ENCODE assay signal across 27 cellular contexts in the genomic region with DNA sequence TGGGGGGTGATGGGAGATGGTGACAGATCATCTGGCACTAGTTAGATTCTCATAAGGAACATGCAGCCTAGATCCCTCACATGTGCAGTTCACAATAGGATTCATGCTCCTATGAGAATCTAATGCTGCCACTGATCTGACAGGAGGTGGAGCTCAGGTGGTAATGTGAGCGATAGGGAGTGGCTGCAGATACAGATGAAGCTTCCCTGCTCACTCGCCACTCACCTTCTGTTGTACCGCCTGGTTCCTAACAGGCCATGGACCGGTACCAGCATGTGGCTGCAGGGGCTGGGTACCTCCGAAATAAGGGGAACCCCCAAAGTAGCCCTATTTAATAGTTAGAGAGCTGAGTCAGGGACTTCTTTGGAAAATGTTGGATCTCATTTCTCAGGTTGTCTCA.
"Had no signal": no experiment of that assay in that cellular context is flagged by ENCODE, and none has a peak within 500 bp of the region (broad histone marks: within the 10 kb centered on the region; RNA-seq: fewer than 3 reads in every experiment).

No MANE protein-coding gene starts in this region.

- H3K79me2 ChIP-seq: parathyroid adenoma had no signal

- H3K4me2 ChIP-seq: neural progenitor cell had no signal

- H3K27me3 ChIP-seq: neural progenitor cell, ovary, right lobe of liver, sigmoid colon, stomach, thyroid gland, tibial nerve, upper lobe of left lung, vagina had no signal

- H3K9me3 Mint-ChIP-seq: natural killer cell; nephron; neural progenitor cell; stimulated activated effector memory CD8-positive, alpha-beta T cell treated with anti-CD3 and anti-CD28 coated beads, Interleukin-12 subunit alpha, Interleukin-12 subunit beta, amount 100 ng/mL, for 72 hours; stimulated activated naive B cell treated with anti-CD40 and anti-IgM and Interleukin-4, amounts not matched to agents 10 μg/mL and 1 μg/mL and 100 μg/mL, for 72 hours; stimulated activated naive CD8-positive, alpha-beta T cell treated with anti-CD3 and anti-CD28 coated beads, Interleukin-15, Interleukin-2, amounts not matched to agents 100 ng/mL and 50 ng/mL, for 24 hours had no signal

- ATAC-seq: natural killer cell; psoas muscle; right cardiac atrium; right lobe of liver; stimulated activated effector memory CD8-positive, alpha-beta T cell treated with anti-CD3 and anti-CD28 coated beads, Interleukin-12 subunit alpha, Interleukin-12 subunit beta, amount 100 ng/mL, for 72 hours; stimulated activated naive B cell treated with anti-CD40 and anti-IgM and Interleukin-4, amounts not matched to agents 10 μg/mL and 1 μg/mL and 100 μg/mL, for 72 hours had no signal

- H3K4me1 Mint-ChIP-seq: natural killer cell; stimulated activated effector memory CD8-positive, alpha-beta T cell treated with anti-CD3 and anti-CD28 coated beads, Interleukin-12 subunit alpha, Interleukin-12 subunit beta, amount 100 ng/mL, for 72 hours; stimulated activated naive B cell treated with anti-CD40 and anti-IgM and Interleukin-4, amounts not matched to agents 10 μg/mL and 1 μg/mL and 100 μg/mL, for 72 hours had no signal

- H2AFZ ChIP-seq: neural progenitor cell, parathyroid adenoma had no signal

- H3K27ac ChIP-seq: neural progenitor cell, ovary, parathyroid adenoma, psoas muscle, right lobe of liver, sigmoid colon, thoracic aorta, thyroid gland, tibial nerve, upper lobe of left lung, vagina had no signal

- H3K4me3 Mint-ChIP-seq: natural killer cell; nephron; neural progenitor cell; stimulated activated effector memory CD8-positive, alpha-beta T cell treated with anti-CD3 and anti-CD28 coated beads, Interleukin-12 subunit alpha, Interleukin-12 subunit beta, amount 100 ng/mL, for 72 hours; stimulated activated naive B cell treated with anti-CD40 and anti-IgM and Interleukin-4, amounts not matched to agents 10 μg/mL and 1 μg/mL and 100 μg/mL, for 72 hours; stimulated activated naive CD8-positive, alpha-beta T cell treated with anti-CD3 and anti-CD28 coated beads, Interleukin-15, Interleukin-2, amounts not matched to agents 100 ng/mL and 50 ng/mL, for 24 hours had no signal

- H3K9me3 ChIP-seq: ovary, psoas muscle, right lobe of liver, sigmoid colon, stomach, thoracic aorta, thyroid gland, tibial nerve, upper lobe of left lung, vagina had no signal

- H3K27ac Mint-ChIP-seq: natural killer cell; nephron; neural progenitor cell; progenitor cell of endocrine pancreas; stimulated activated effector memory CD8-positive, alpha-beta T cell treated with anti-CD3 and anti-CD28 coated beads, Interleukin-12 subunit alpha, Interleukin-12 subunit beta, amount 100 ng/mL, for 72 hours; stimulated activated naive B cell treated with anti-CD40 and anti-IgM and Interleukin-4, amounts not matched to agents 10 μg/mL and 1 μg/mL and 100 μg/mL, for 72 hours; stimulated activated naive CD8-positive, alpha-beta T cell treated with anti-CD3 and anti-CD28 coated beads, Interleukin-15, Interleukin-2, amounts not matched to agents 100 ng/mL and 50 ng/mL, for 24 hours had no signal

- H3K27me3 Mint-ChIP-seq: progenitor cell of endocrine pancreas; stimulated activated naive B cell treated with anti-CD40 and anti-IgM and Interleukin-4, amounts not matched to agents 10 μg/mL and 1 μg/mL and 100 μg/mL, for 72 hours; stimulated activated naive CD8-positive, alpha-beta T cell treated with anti-CD3 and anti-CD28 coated beads, Interleukin-15, Interleukin-2, amounts not matched to agents 100 ng/mL and 50 ng/mL, for 24 hours had no signal

- H3K36me3 ChIP-seq: neural progenitor cell, ovary, right lobe of liver, sigmoid colon, thoracic aorta, upper lobe of left lung, vagina had no signal

- H3K4me1 ChIP-seq: neural progenitor cell, parathyroid adenoma, psoas muscle, right lobe of liver, sigmoid colon, stomach, thyroid gland, tibial nerve, upper lobe of left lung, vagina had no signal

- H3K4me3 ChIP-seq: neural progenitor cell, ovary, psoas muscle, right lobe of liver, sigmoid colon, stomach, thoracic aorta, thyroid gland, tibial nerve, upper lobe of left lung, vagina had no signal

- DNase-seq: natural killer cell; occipital lobe; ovary; posterior cingulate gyrus; psoas muscle; right cardiac atrium; right lobe of liver; sigmoid colon; small intestine; stimulated activated CD4-positive, alpha-beta T cell treated with anti-CD3 and anti-CD28 coated beads, Interleukin-15, amount 100 ng/mL, for 24 hours; stimulated activated CD4-positive, alpha-beta T cell treated with anti-CD3 and anti-CD28 coated beads, Interleukin-2, amount 100 ng/mL, for 24 hours; stimulated activated CD4-positive, alpha-beta T cell treated with anti-CD3 and anti-CD28 coated beads, Interleukin-2, amount 100 ng/mL, for 48 hours; stimulated activated CD4-positive, alpha-beta T cell treated with anti-CD3 and anti-CD28 coated beads, Interleukin-4, amount 100 ng/mL, for 24 hours; stimulated activated naive B cell treated with anti-CD40 and anti-IgM and Interleukin-4, amounts not matched to agents 10 μg/mL and 1 μg/mL and 100 μg/mL, for 72 hours; stimulated activated naive CD4-positive, alpha-beta T cell treated with Interleukin-2 at 50 U/mL for 16 hours; stomach; thyroid gland; upper lobe of left lung had no signal

- H3K36me3 Mint-ChIP-seq: natural killer cell; stimulated activated effector memory CD8-positive, alpha-beta T cell treated with anti-CD3 and anti-CD28 coated beads, Interleukin-12 subunit alpha, Interleukin-12 subunit beta, amount 100 ng/mL, for 72 hours; stimulated activated naive B cell treated with anti-CD40 and anti-IgM and Interleukin-4, amounts not matched to agents 10 μg/mL and 1 μg/mL and 100 μg/mL, for 72 hours had no signal

- H3K9ac ChIP-seq: neural progenitor cell, parathyroid adenoma had no signal
